18 cellular contexts compared by ENCODE assay signal in genomic region chr3:13783556-13783955, GRCh38.
DNase-seq lines count a peak whose midpoint lies in the region; ATAC-seq and TF ChIP-seq lines count a peak whose summit lies in the region.
"Had no signal": no experiment of that assay in that cellular context is flagged by ENCODE, and none has a peak within 500 bp of the region (broad histone marks: within the 10 kb centered on the region; RNA-seq: fewer than 3 reads in every experiment).

No MANE protein-coding gene starts in this region.

- ATAC-seq in upper lobe of right lung = no peak
- ATAC-seq in HG02870 (IDR thresholded peaks at IDR 0.05; ENCODE audit: unreplicated experiment) = no peak
- no peak for ATAC-seq in GM18868 (IDR thresholded peaks at IDR 0.05; ENCODE audit: unreplicated experiment)
- ATAC-seq: GM12878, GM23338, HCT116 had no signal

- H3K9me3 ChIP-seq in upper lobe of right lung = no peaks in the 10 kb centered on the region
- H3K9me3 ChIP-seq: Caco-2 had no signal

- H3K4me3 ChIP-seq in upper lobe of right lung = no peak overlapping the region
- H3K4me3 ChIP-seq: GM12878, GM23338, SK-N-MC had no signal

- peaks cover 4% of the 10 kb centered on the region for H3K4me1 ChIP-seq in upper lobe of right lung
- H3K4me1 ChIP-seq: Caco-2 had no signal

- TF ChIP-seq CTCF in upper lobe of right lung (IDR thresholded peaks at IDR 0.05) = no peak

- intact Hi-C loops in upper lobe of right lung (cut with DNase I) = no loop called here

- DNase-seq in NCI-H82 (lab: John Stamatoyannopoulos, UW) (peak; percentile 17), NCI-H82 treated with DMSO at 0.1 percent for 48 hours (lab: John Stamatoyannopoulos, UW; ENCODE audit: unreplicated experiment) (no peak), NCI-H524 treated with DMSO at 0.1 percent for 48 hours (lab: John Stamatoyannopoulos, UW) (peak; percentile 90), mesenteric fat pad (ENCODE audit: low spot score) (peak; percentile 53), upper lobe of right lung (peak; percentile 5), NCI-H510A (lab: John Stamatoyannopoulos, UW) (no peak)
- DNase-seq: Caco-2; CD4-positive, CD25-positive, alpha-beta regulatory T cell; NCI-H1436; NCI-H2171 treated with DMSO at 0.1 percent for 48 hours; NCI-H446 treated with DMSO at 0.1 percent for 48 hours; Right ventricle myocardium superior had no signal

- peaks cover 4% of the 10 kb centered on the region for H3K27me3 ChIP-seq in upper lobe of right lung

- no peak overlapping the region for H3K27ac ChIP-seq in upper lobe of right lung
- H3K27ac ChIP-seq: SK-N-MC had no signal

- H3K36me3 ChIP-seq in upper lobe of right lung = no peaks in the 10 kb centered on the region

Comparison
In these comparisons a context has a peak if more than half of its experiments do, and no peak if none do; other contexts are left out.
1. DNase-seq: peak in NCI-H82 (single experiment), NCI-H524 treated with DMSO at 0.1 percent for 48 hours (single experiment), mesenteric fat pad (single experiment) and upper lobe of right lung (single experiment); none in NCI-H82 treated with DMSO at 0.1 percent for 48 hours (single experiment) and NCI-H510A (single experiment).